In genomic region chr7:129263168-129263567, GRCh38 we compare ENCODE assay signal across 24 cellular contexts.
"Had no signal": no experiment of that assay in that cellular context is flagged by ENCODE, and none has a peak within 500 bp of the region (broad histone marks: within the 10 kb centered on the region; RNA-seq: fewer than 3 reads in every experiment).

No MANE protein-coding gene starts in this region.

- H3K36me3 ChIP-seq: adrenal gland, breast epithelium, gastrocnemius medialis, heart left ventricle, left lung, transverse colon, uterus had no signal

- H3K4me1 Mint-ChIP-seq: mesothelial cell of epicardium had no signal

- H3K4me1 ChIP-seq: adrenal gland, breast epithelium, uterus had no signal

- H3K9me3 Mint-ChIP-seq: activated CD4-positive, alpha-beta memory T cell treated with anti-CD3 and anti-CD28 coated beads, Interleukin-2, amount 10 ng/mL, durations not matched to agents 7 days and 5 days; activated naive CD4-positive, alpha-beta T cell treated with anti-CD3 and anti-CD28 coated beads, Interleukin-2, amount 10 ng/mL, durations not matched to agents 7 days and 5 days; nephron progenitor cell; stimulated activated naive CD8-positive, alpha-beta T cell treated with anti-CD3 and anti-CD28 coated beads, Interleukin-15, Interleukin-2, amounts not matched to agents 100 ng/mL and 50 ng/mL, for 24 hours; WTC11 had no signal

- H3K4me3 Mint-ChIP-seq: activated CD4-positive, alpha-beta memory T cell treated with anti-CD3 and anti-CD28 coated beads, Interleukin-2, amount 10 ng/mL, durations not matched to agents 7 days and 5 days; activated naive CD4-positive, alpha-beta T cell treated with anti-CD3 and anti-CD28 coated beads, Interleukin-2, amount 10 ng/mL, durations not matched to agents 7 days and 5 days; mesothelial cell of epicardium; nephron progenitor cell; stimulated activated naive CD8-positive, alpha-beta T cell treated with anti-CD3 and anti-CD28 coated beads, Interleukin-15, Interleukin-2, amounts not matched to agents 100 ng/mL and 50 ng/mL, for 24 hours; WTC11 had no signal

- H3K36me3 Mint-ChIP-seq: activated naive CD4-positive, alpha-beta T cell treated with anti-CD3 and anti-CD28 coated beads, Interleukin-2, amount 10 ng/mL, durations not matched to agents 7 days and 5 days; mesothelial cell of epicardium; WTC11 had no signal

- ATAC-seq: gastrocnemius medialis, heart left ventricle, left lung, psoas muscle, right cardiac atrium, WTC11 had no signal

- H3K27me3 ChIP-seq: adrenal gland, breast epithelium, gastrocnemius medialis, heart left ventricle, left lung, transverse colon, uterus had no signal

- DNase-seq: activated CD4-positive, alpha-beta memory T cell treated with anti-CD3 and anti-CD28 coated beads, Interleukin-2, amount 10 ng/mL, durations not matched to agents 7 days and 5 days; activated CD4-positive, alpha-beta T cell treated with anti-CD3 and anti-CD28 coated beads for 4 hours; activated CD8-positive, alpha-beta memory T cell treated with anti-CD3 and anti-CD28 coated beads, Interleukin-2, amount 50 U/mL, for 48 hours; activated effector memory CD4-positive, alpha-beta T cell treated with Interleukin-2 at 50 U/mL for 16 hours; activated naive CD4-positive, alpha-beta T cell treated with anti-CD3 and anti-CD28 coated beads, Interleukin-2, amount 10 ng/mL, durations not matched to agents 7 days and 5 days; activated T-cell treated with anti-CD3 and anti-CD28 coated beads, Interleukin-2, amount 50 U/mL, for 48 hours; adrenal gland; cerebellar nuclear complex; cortex of kidney; effector CD4-positive, alpha-beta T cell; gastrocnemius medialis; heart left ventricle; left lung; nephron progenitor cell; occipital lobe; psoas muscle; right cardiac atrium; transverse colon; uterus had no signal

- H3K27me3 Mint-ChIP-seq: activated CD4-positive, alpha-beta memory T cell treated with anti-CD3 and anti-CD28 coated beads, Interleukin-2, amount 10 ng/mL, durations not matched to agents 7 days and 5 days; activated naive CD4-positive, alpha-beta T cell treated with anti-CD3 and anti-CD28 coated beads, Interleukin-2, amount 10 ng/mL, durations not matched to agents 7 days and 5 days; stimulated activated naive CD8-positive, alpha-beta T cell treated with anti-CD3 and anti-CD28 coated beads, Interleukin-15, Interleukin-2, amounts not matched to agents 100 ng/mL and 50 ng/mL, for 24 hours had no signal

- H3K4me3 ChIP-seq: adrenal gland, breast epithelium, gastrocnemius medialis, heart left ventricle, left lung, psoas muscle, skin epidermis, transverse colon, uterus had no signal

- H3K27ac Mint-ChIP-seq: activated CD4-positive, alpha-beta memory T cell treated with anti-CD3 and anti-CD28 coated beads, Interleukin-2, amount 10 ng/mL, durations not matched to agents 7 days and 5 days; activated naive CD4-positive, alpha-beta T cell treated with anti-CD3 and anti-CD28 coated beads, Interleukin-2, amount 10 ng/mL, durations not matched to agents 7 days and 5 days; mesothelial cell of epicardium; nephron progenitor cell; stimulated activated naive CD8-positive, alpha-beta T cell treated with anti-CD3 and anti-CD28 coated beads, Interleukin-15, Interleukin-2, amounts not matched to agents 100 ng/mL and 50 ng/mL, for 24 hours; WTC11 had no signal

- H3K27ac ChIP-seq: adrenal gland, breast epithelium, gastrocnemius medialis, heart left ventricle, left lung, psoas muscle, skin epidermis, transverse colon, uterus had no signal
